10 cellular contexts compared by ENCODE assay signal in genomic region chr3:30493912-30494311, GRCh38.
A peak's percentile ranks its signal among the peaks of the same experiment; 100 is the strongest.
DNase-seq lines count a peak whose midpoint lies in the region; ATAC-seq and TF ChIP-seq lines count a peak whose summit lies in the region.
"Had no signal": no experiment of that assay in that cellular context is flagged by ENCODE, and none has a peak within 500 bp of the region (broad histone marks: within the 10 kb centered on the region; RNA-seq: fewer than 3 reads in every experiment).

No MANE protein-coding gene starts in this region.

- H3K27me3 ChIP-seq in lower lobe of right lung (ENCODE audit: low read depth) (no peaks in the 10 kb centered on the region), subcutaneous abdominal adipose tissue (ENCODE audit: control insufficient read depth in 5 of 5, insufficient read depth in 4 of 5, low read length in 5 of 5) (no peaks in the 10 kb centered on the region)

- DNase-seq in MV-4-11 (lab: John Stamatoyannopoulos, UW) (peak; percentile 61), lower lobe of right lung (no peak), SW480 (ENCODE audit: low spot score) (no peak), SHP77 treated with DMSO at 0.1 percent for 48 hours (lab: John Stamatoyannopoulos, UW) (no peak), NOMO-1 treated with dmso at 0.1 percent for 144 hours (lab: John Stamatoyannopoulos, UW; ENCODE audit: unreplicated experiment) (no peak)
- DNase-seq: activated CD8-positive, alpha-beta memory T cell treated with anti-CD3 and anti-CD28 coated beads for 24 hours; NCI-H510A had no signal

- peaks cover 2% of the 10 kb centered on the region for H3K27me3 Mint-ChIP-seq in dendritic cell treated with granulocyte-macrophage colony-stimulating factor and Interleukin-4, amounts not matched to agents 40 ng/mL and 50 ng/mL, for 4 days

- peaks cover 48% of the 10 kb centered on the region for H3K4me1 Mint-ChIP-seq in dendritic cell treated with granulocyte-macrophage colony-stimulating factor and Interleukin-4, amounts not matched to agents 40 ng/mL and 50 ng/mL, for 4 days (ENCODE audit: low read depth)

- peaks cover 17% of the 10 kb centered on the region for H3K9me3 Mint-ChIP-seq in dendritic cell treated with granulocyte-macrophage colony-stimulating factor and Interleukin-4, amounts not matched to agents 40 ng/mL and 50 ng/mL, for 4 days

- H3K4me3 ChIP-seq in lower lobe of right lung: no peak overlapping the region
- H3K4me3 ChIP-seq in subcutaneous abdominal adipose tissue (ENCODE audit: low read depth in 1 of 5, low read length in 5 of 5): no peak overlapping the region

- intact Hi-C loops in dendritic cell treated with granulocyte-macrophage colony-stimulating factor and Interleukin-4, amounts not matched to agents 40 ng/mL and 50 ng/mL, for 4 days (cut with micrococcal nuclease): loop anchor here (10.0 kb wide), 1 partner anchor 111 kb away; the partner anchor contains the start of gene TGFBR2
- intact Hi-C loops in lower lobe of right lung (cut with DNase I): no loop called here

- H3K9me3 ChIP-seq in lower lobe of right lung (no peaks in the 10 kb centered on the region), subcutaneous abdominal adipose tissue (ENCODE audit: control insufficient read depth in 5 of 5, low read length in 5 of 5) (peaks cover 0 to 6% (median 0%) of the 10 kb centered on the region in 5 donors)

- no peak for TF ChIP-seq CTCF in lower lobe of right lung (IDR thresholded peaks at IDR 0.05)

- peak overlapping the region; percentile 80 for H3K27ac Mint-ChIP-seq in dendritic cell treated with granulocyte-macrophage colony-stimulating factor and Interleukin-4, amounts not matched to agents 40 ng/mL and 50 ng/mL, for 4 days

- peaks cover 31% of the 10 kb centered on the region for H3K4me1 ChIP-seq in lower lobe of right lung
- peaks cover 0 to 47% (median 40%) of the 10 kb centered on the region in 5 donors for H3K4me1 ChIP-seq in subcutaneous abdominal adipose tissue (ENCODE audit: control insufficient read depth in 5 of 5, insufficient read depth in 5 of 5, low read length in 5 of 5)

- H3K9ac ChIP-seq in subcutaneous abdominal adipose tissue (ENCODE audit: low read length in 5 of 5): peak overlapping the region in 2 of 5 donors; percentile 11 to 60

- H3K36me3 Mint-ChIP-seq in dendritic cell treated with granulocyte-macrophage colony-stimulating factor and Interleukin-4, amounts not matched to agents 40 ng/mL and 50 ng/mL, for 4 days (ENCODE audit: low read depth): peaks cover 11% of the 10 kb centered on the region

- H3K36me3 ChIP-seq in lower lobe of right lung (no peaks in the 10 kb centered on the region), subcutaneous abdominal adipose tissue (ENCODE audit: control insufficient read depth in 5 of 5, insufficient read depth in 5 of 5, low read length in 5 of 5) (no peaks in the 10 kb centered on the region)

- H3K27ac ChIP-seq in lower lobe of right lung (no peak overlapping the region), subcutaneous abdominal adipose tissue (ENCODE audit: low read depth, low read length) (peak overlapping the region; percentile 84)

- no peak overlapping the region for H3K4me3 Mint-ChIP-seq in dendritic cell treated with granulocyte-macrophage colony-stimulating factor and Interleukin-4, amounts not matched to agents 40 ng/mL and 50 ng/mL, for 4 days

- ATAC-seq in lower lobe of right lung: peak; percentile 37 to 45
- ATAC-seq in GM18498 (IDR thresholded peaks at IDR 0.05; ENCODE audit: unreplicated experiment): no peak
